Comparison of ENCODE assay signal across 1 cellular context in genomic region chr3:50192689-50193141, GRCh38.
TF ChIP-seq lines count a peak whose summit lies in the region.

No MANE protein-coding gene starts in this region.

TF ChIP-seq in H1, 55 proteins besides CTCF, POLR2A, EP300 and RAD21:
- no peak for TF ChIP-seq SIRT6 (IDR thresholded peaks at IDR 0.05; ENCODE audit: low read length)
- TF ChIP-seq SP4 (IDR thresholded peaks at IDR 0.05; ENCODE audit: low read length) = no peak
- no peak for TF ChIP-seq CHD7 (IDR thresholded peaks at IDR 0.05; ENCODE audit: insufficient replicate concordance, low read length)
- TF ChIP-seq CEBPB (IDR thresholded peaks at IDR 0.05; ENCODE audit: low read depth, low read length) = peak; percentile 28; the same call in 1 of the 2 replicates
- no peak for TF ChIP-seq EZH2 (IDR thresholded peaks at IDR 0.05; ENCODE audit: low read depth, low read length, severe bottlenecking)
- TF ChIP-seq E2F6 (IDR thresholded peaks at IDR 0.05) = 0 out of 2 replicates have a peak, but pooled peaks have one; percentile 10
